ENCODE assay signal across 8 cellular contexts in the genomic region with DNA sequence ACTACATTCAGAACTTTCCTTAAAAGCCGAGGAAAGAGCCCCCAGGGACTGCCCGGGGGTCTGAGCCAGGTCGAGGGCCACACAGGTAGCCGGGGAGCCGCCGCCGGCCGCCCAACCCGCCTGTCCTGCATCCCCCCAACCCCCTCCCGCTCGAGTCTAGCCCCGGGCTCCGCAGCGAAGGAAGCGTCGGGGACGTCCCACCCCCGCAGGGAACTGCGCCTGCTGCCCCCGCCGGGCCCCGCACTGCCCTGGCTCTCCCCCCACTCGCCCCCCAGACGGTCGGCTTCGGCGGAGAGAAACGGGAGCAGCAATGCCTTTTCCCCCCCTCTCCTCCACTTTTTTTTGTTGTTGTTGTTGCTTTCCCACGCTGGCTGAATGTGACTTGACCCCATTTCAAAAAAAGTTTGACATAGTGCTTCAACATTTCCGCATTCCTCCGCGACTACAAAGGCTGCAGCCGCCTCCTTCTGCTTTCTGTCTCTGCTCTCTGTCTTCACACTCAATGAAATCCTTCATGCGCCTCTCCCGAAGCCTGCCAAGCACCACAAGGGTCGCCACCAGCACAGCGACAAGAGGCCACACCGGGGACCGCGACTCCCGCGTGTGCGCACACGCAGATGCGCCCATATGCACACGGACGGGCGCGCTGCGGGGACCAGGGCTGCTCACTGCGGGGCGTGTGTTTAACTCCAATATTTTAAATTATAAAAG. TPM values are rescaled to one million over a fixed set of nuclear protein-coding genes. Genes with fewer than 3 reads are reported as not detected.
DNase-seq lines count a peak whose midpoint lies in the region; ATAC-seq and TF ChIP-seq lines count a peak whose summit lies in the region.

No MANE protein-coding gene starts in this region.

- H3K36me3 Mint-ChIP-seq in Caco-2 (ENCODE audit: insufficient read depth, unreplicated experiment): peaks cover 61% of the 10 kb centered on the region
- peaks cover 4% of the 10 kb centered on the region for H3K36me3 Mint-ChIP-seq in T-cell

- POLR2A ChIA-PET in Caco-2 (lab: Charles Lee): no interaction called here
- POLR2A ChIA-PET in T-cell (lab: Charles Lee): no interaction called here

- no TSS peak for BruUV-seq in Caco-2 (replicated peaks; lab: Mats Ljungman, UMichigan)

- intact Hi-C loops in Caco-2 (cut with micrococcal nuclease; ENCODE audit: unreplicated experiment) (loop anchor here (5.0 kb wide), 1 partner anchor 392 kb away; the partner anchor contains the start of gene HEPACAM2), ascending aorta (cut with DNase I) (loop anchor here (10.0 kb wide), 1 partner anchor 220 kb away; no protein-coding TSS in a partner anchor)

- H3K4me3 ChIP-seq in Caco-2 (ENCODE audit: low read depth, low read length): peak overlapping the region; percentile 79
- H3K4me3 ChIP-seq in HUES6 (ENCODE audit: low read depth, low read length): peak overlapping the region; percentile 90
- peak overlapping the region; percentile 78 to 97 for H3K4me3 ChIP-seq in ascending aorta
- peak overlapping the region; percentile 74 for H3K4me3 ChIP-seq in retinal pigment epithelial cell (ENCODE audit: low read length)

- H3K9ac ChIP-seq in HUES6 (ENCODE audit: low read length): peak overlapping the region; percentile 95

- H3K4me3 Mint-ChIP-seq in Caco-2 (ENCODE audit: unreplicated experiment): peak overlapping the region; percentile 86
- peak overlapping the region; percentile 93 to 98 (median 97) for H3K4me3 Mint-ChIP-seq in T-cell

- H3K9me3 Mint-ChIP-seq in Caco-2 (ENCODE audit: unreplicated experiment) (no peaks in the 10 kb centered on the region), T-cell (no peaks in the 10 kb centered on the region)

- peak; percentile 83 to 85 for DNase-seq in Caco-2
- peak in 31 of 34 experiments; percentile 8 to 56 (median 28) for DNase-seq in T-cell
- peak in 1 of 2 donors; percentile 76 for DNase-seq in ascending aorta (ENCODE audit: low spot score in 2 of 2)
- DNase-seq in hepatic stellate cell (ENCODE audit: low spot score): peak; percentile 69
- no peak for DNase-seq in retinal pigment epithelial cell (ENCODE audit: low read depth)
- no peak for DNase-seq in NCI-H2196 treated with DMSO at 0.1 percent for 48 hours (lab: John Stamatoyannopoulos, UW; ENCODE audit: unreplicated experiment)

- H3K36me3 ChIP-seq in Caco-2 (ENCODE audit: control insufficient read depth, insufficient read depth, low read length) (no peaks in the 10 kb centered on the region), HUES6 (ENCODE audit: control insufficient read depth, insufficient read depth, low read length) (peaks cover 5% of the 10 kb centered on the region; the same call in 1 of the 2 replicates), ascending aorta (no peaks in the 10 kb centered on the region)

- H3K9me3 ChIP-seq in Caco-2: no peaks in the 10 kb centered on the region
- no peaks in the 10 kb centered on the region for H3K9me3 ChIP-seq in HUES6 (ENCODE audit: control insufficient read depth, insufficient read depth, low read depth, low read length)
- no peaks in the 10 kb centered on the region for H3K9me3 ChIP-seq in ascending aorta

- TF ChIP-seq CTCF in Caco-2 (IDR thresholded peaks at IDR 0.05; ENCODE audit: insufficient read depth in 1 of 2, low read depth in 1 of 2, low read length in 1 of 2, severe bottlenecking in 1 of 2, unreplicated experiment in 1 of 2) (no peak), ascending aorta (IDR thresholded peaks at IDR 0.05) (no peak), retinal pigment epithelial cell (conservative IDR thresholded peaks at IDR 0.05; ENCODE audit: low read depth, low read length) (no peak)

- no peaks in the 10 kb centered on the region for H3K27me3 ChIP-seq in Caco-2 (replicated peaks; ENCODE audit: control insufficient read depth, insufficient read depth, low read length)
- H3K27me3 ChIP-seq in HUES6 (ENCODE audit: control insufficient read depth, insufficient read depth, low read length): peaks cover 15% of the 10 kb centered on the region; the same call in 1 of the 2 replicates
- no peaks in the 10 kb centered on the region for H3K27me3 ChIP-seq in ascending aorta

- ATAC-seq in T-cell (replicated peaks in 1 of 4) (peak; percentile 4 to 22 (median 10)), GM18909 (IDR thresholded peaks at IDR 0.05; ENCODE audit: poor library complexity, unreplicated experiment) (no peak)

- peak overlapping the region; percentile 71; the same call in 1 of the 2 replicates for H3K27ac ChIP-seq in HUES6 (ENCODE audit: low read depth, low read length)
- peak overlapping the region; percentile 64 to 91 for H3K27ac ChIP-seq in ascending aorta

- peaks cover 18% of the 10 kb centered on the region for H3K4me1 Mint-ChIP-seq in Caco-2 (ENCODE audit: low read depth, unreplicated experiment)
- H3K4me1 Mint-ChIP-seq in T-cell: peaks cover 35 to 46% (median 37%) of the 10 kb centered on the region in 3 donors

- H3K4me1 ChIP-seq in Caco-2 (peaks cover 17% of the 10 kb centered on the region), HUES6 (ENCODE audit: control insufficient read depth, insufficient read depth, low read length) (peaks cover 27% of the 10 kb centered on the region), ascending aorta (peaks cover 0 to 5% of the 10 kb centered on the region in 2 donors)

- H3K27ac Mint-ChIP-seq in Caco-2 (ENCODE audit: unreplicated experiment) (peak overlapping the region; percentile 77), T-cell (peak overlapping the region; percentile 85 to 86)

- CTCF ChIA-PET in Caco-2 (lab: Charles Lee) (interaction anchor here (1.6 kb wide), 1 partner anchor 45 kb away, joined by 8 read pairs; no protein-coding TSS in a partner anchor), T-cell (lab: Charles Lee) (interaction anchor here in 1 of 2 donors (0.9 kb wide), 1 partner anchor 203 kb away, joined by 3 read pairs; no protein-coding TSS in a partner anchor)

- H3K27me3 Mint-ChIP-seq in Caco-2 (ENCODE audit: insufficient read depth, unreplicated experiment) (no peaks in the 10 kb centered on the region), T-cell (peaks cover 0 to 3% of the 10 kb centered on the region in 2 donors)

RNA-seq across cellular contexts. Expression of gene CDK6, which starts 1.1 kb away (rescaled TPM):
- 165 and 175 TPM in 2 replicates for total RNA-seq in Caco-2 (2022)
- 100 to 1,000 TPM in 1 of 5 donors, 10 to 100 TPM in 4; 29.8 to 107 (median 43.9) TPM for total RNA-seq in T-cell
- total RNA-seq in ascending aorta: 7.3 TPM

Comparison
In these comparisons a context has a peak if more than half of its experiments do, and no peak if none do; other contexts are left out.
1. DNase-seq: peak in Caco-2 (2 of 2), T-cell (31 of 34) and hepatic stellate cell (single experiment); none in retinal pigment epithelial cell (single experiment) and NCI-H2196 treated with DMSO at 0.1 percent for 48 hours (single experiment).
2. Peak in every context shown above with its lines, with median percentiles within 50 percentile points of each other: H3K4me3 ChIP-seq.